In genomic region chr15:77473328-77473727, GRCh38 we compare ENCODE assay signal across 3 cellular contexts.
TF ChIP-seq lines count a peak whose summit lies in the region.

No MANE protein-coding gene starts in this region.

TF ChIP-seq in SK-N-SH, 30 proteins besides CTCF, POLR2A, EP300 and RAD21:
- TF ChIP-seq, protein P1, sequence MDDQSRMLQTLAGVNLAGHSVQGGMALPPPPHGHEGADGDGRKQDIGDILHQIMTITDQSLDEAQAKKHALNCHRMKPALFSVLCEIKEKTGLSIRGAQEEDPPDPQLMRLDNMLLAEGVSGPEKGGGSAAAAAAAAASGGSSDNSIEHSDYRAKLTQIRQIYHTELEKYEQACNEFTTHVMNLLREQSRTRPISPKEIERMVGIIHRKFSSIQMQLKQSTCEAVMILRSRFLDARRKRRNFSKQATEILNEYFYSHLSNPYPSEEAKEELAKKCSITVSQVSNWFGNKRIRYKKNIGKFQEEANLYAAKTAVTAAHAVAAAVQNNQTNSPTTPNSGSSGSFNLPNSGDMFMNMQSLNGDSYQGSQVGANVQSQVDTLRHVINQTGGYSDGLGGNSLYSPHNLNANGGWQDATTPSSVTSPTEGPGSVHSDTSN (IDR thresholded peaks at IDR 0.05): peak; percentile 69
- TF ChIP-seq FOSL2 (IDR thresholded peaks at IDR 0.05; ENCODE audit: borderline replicate concordance, low read depth): peak; percentile 16; the same call in 1 of the 2 replicates
- TF ChIP-seq RXRA (IDR thresholded peaks at IDR 0.05; ENCODE audit: borderline replicate concordance, low read depth): no peak
- no peak for TF ChIP-seq ELF1 (IDR thresholded peaks at IDR 0.05)
- TF ChIP-seq JUND (IDR thresholded peaks at IDR 0.05): 0 out of 2 replicates have a peak, but pooled peaks have one; percentile 7
- TF ChIP-seq FOXJ3 (CRISPR knock-in tag; IDR thresholded peaks at IDR 0.05): no peak
TF ChIP-seq in SK-N-SH: peak in this region for 3.

TF ChIP-seq in SK-N-SH treated with all-trans-retinoic acid at 6 μM for 48 hours, 23 proteins besides CTCF, POLR2A, EP300 and RAD21:
- TF ChIP-seq GLIS3 (CRISPR knock-in tag; IDR thresholded peaks at IDR 0.05): no peak
- no peak for TF ChIP-seq CREB5 (CRISPR knock-in tag; IDR thresholded peaks at IDR 0.05; ENCODE audit: low read depth)
- TF ChIP-seq, protein P2, sequence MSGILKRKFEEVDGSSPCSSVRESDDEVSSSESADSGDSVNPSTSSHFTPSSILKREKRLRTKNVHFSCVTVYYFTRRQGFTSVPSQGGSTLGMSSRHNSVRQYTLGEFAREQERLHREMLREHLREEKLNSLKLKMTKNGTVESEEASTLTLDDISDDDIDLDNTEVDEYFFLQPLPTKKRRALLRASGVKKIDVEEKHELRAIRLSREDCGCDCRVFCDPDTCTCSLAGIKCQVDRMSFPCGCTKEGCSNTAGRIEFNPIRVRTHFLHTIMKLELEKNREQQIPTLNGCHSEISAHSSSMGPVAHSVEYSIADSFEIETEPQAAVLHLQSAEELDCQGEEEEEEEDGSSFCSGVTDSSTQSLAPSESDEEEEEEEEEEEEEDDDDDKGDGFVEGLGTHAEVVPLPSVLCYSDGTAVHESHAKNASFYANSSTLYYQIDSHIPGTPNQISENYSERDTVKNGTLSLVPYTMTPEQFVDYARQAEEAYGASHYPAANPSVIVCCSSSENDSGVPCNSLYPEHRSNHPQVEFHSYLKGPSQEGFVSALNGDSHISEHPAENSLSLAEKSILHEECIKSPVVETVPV (CRISPR knock-in tag; IDR thresholded peaks at IDR 0.05): no peak
- no peak for TF ChIP-seq PPARA (CRISPR knock-in tag; IDR thresholded peaks at IDR 0.05; ENCODE audit: borderline replicate concordance)
- TF ChIP-seq, protein P3, sequence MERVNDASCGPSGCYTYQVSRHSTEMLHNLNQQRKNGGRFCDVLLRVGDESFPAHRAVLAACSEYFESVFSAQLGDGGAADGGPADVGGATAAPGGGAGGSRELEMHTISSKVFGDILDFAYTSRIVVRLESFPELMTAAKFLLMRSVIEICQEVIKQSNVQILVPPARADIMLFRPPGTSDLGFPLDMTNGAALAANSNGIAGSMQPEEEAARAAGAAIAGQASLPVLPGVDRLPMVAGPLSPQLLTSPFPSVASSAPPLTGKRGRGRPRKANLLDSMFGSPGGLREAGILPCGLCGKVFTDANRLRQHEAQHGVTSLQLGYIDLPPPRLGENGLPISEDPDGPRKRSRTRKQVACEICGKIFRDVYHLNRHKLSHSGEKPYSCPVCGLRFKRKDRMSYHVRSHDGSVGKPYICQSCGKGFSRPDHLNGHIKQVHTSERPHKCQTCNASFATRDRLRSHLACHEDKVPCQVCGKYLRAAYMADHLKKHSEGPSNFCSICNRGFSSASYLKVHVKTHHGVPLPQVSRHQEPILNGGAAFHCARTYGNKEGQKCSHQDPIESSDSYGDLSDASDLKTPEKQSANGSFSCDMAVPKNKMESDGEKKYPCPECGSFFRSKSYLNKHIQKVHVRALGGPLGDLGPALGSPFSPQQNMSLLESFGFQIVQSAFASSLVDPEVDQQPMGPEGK (CRISPR knock-in tag; IDR thresholded peaks at IDR 0.05; ENCODE audit: borderline replicate concordance): no peak
- no peak for TF ChIP-seq BACH2 (CRISPR knock-in tag; IDR thresholded peaks at IDR 0.05; ENCODE audit: borderline replicate concordance)

TF ChIP-seq in A549, 52 proteins besides CTCF, POLR2A, EP300 and RAD21:
- TF ChIP-seq CBX2 (IDR thresholded peaks at IDR 0.05; ENCODE audit: borderline replicate concordance, low read depth) (no peak), ATOH8 (CRISPR knock-in tag; IDR thresholded peaks at IDR 0.05; ENCODE audit: low read depth) (no peak), KDM1A (IDR thresholded peaks at IDR 0.05; ENCODE audit: low read depth) (no peak), EHMT2 (IDR thresholded peaks at IDR 0.05; ENCODE audit: low read depth) (no peak), FOXS1 (CRISPR knock-in tag; IDR thresholded peaks at IDR 0.05) (no peak), HOXA7 (CRISPR knock-in tag; IDR thresholded peaks at IDR 0.05) (no peak), EHF (CRISPR knock-in tag; IDR thresholded peaks at IDR 0.05) (no peak), MYC (IDR thresholded peaks at IDR 0.05; ENCODE audit: borderline replicate concordance, low read length) (no peak), NR3C1 (IDR thresholded peaks at IDR 0.05) (no peak), POLR2AphosphoS2 (conservative IDR thresholded peaks at IDR 0.05; ENCODE audit: low read length) (no peak), FOSB (CRISPR knock-in tag; IDR thresholded peaks at IDR 0.05) (no peak), ZFP36 (IDR thresholded peaks at IDR 0.05; ENCODE audit: borderline replicate concordance, partially characterized antibody) (no peak), MAZ (IDR thresholded peaks at IDR 0.05; ENCODE audit: borderline replicate concordance, low read depth, low read length) (no peak)
- TF ChIP-seq, protein P4, sequence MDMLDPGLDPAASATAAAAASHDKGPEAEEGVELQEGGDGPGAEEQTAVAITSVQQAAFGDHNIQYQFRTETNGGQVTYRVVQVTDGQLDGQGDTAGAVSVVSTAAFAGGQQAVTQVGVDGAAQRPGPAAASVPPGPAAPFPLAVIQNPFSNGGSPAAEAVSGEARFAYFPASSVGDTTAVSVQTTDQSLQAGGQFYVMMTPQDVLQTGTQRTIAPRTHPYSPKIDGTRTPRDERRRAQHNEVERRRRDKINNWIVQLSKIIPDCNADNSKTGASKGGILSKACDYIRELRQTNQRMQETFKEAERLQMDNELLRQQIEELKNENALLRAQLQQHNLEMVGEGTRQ (IDR thresholded peaks at IDR 0.05): no peak
